In the genomic region with DNA sequence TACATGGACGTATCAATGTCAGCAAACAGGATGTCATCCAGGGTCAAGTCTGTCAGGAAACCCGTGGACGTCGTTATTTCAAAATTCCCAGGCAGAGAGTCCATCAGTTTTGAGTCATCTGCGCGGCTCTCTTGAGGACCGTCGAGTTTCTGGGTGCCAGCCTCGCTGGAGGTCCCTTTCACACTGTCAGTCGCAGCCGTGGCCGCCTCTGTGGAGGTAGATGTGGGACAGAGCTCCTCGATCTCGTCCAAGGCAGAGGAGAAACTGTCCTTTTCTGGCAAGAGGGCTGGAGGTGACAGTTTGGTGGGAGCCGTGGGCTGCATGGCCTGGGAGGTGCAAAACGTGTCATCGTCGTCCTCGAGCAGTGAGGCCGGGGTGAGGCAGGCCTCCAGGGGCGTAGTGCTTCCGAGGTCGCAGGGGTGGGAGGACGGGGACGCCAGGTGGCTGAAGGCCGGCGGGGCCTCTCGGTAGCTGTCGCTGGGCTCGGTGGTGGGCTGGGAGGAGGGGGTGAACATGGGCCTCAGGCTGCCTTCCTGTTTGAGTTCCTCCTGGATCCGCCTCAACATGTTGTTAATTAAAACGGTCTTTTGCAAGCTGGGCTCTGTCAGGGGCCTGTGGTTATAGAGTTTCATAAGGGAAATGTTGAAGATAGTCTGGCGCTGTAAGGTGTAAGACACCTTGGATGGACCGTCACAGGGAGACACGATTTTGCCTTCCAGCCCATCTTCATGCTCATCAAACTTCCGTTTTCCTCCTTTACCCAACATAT, we compare ENCODE assay signal across 8 cellular contexts. TPM values are rescaled to one million over a fixed set of nuclear protein-coding genes. Genes with fewer than 3 reads are reported as not detected.
A peak's percentile ranks its signal among the peaks of the same experiment; 100 is the strongest.
DNase-seq lines count a peak whose midpoint lies in the region; ATAC-seq, FAIRE-seq and TF ChIP-seq lines count a peak whose summit lies in the region.

No MANE protein-coding gene starts in this region.

- no peak for TF ChIP-seq CTCF in CD8-positive, alpha-beta T cell (IDR thresholded peaks at IDR 0.05)
- no peak for TF ChIP-seq CTCF in bronchial epithelial cell (IDR thresholded peaks at IDR 0.05; ENCODE audit: insufficient read depth, low read length, severe bottlenecking)
- no peak for TF ChIP-seq CTCF in mammary epithelial cell (conservative IDR thresholded peaks at IDR 0.05 in 1 of 2, IDR thresholded peaks at IDR 0.05 in 1 of 2; ENCODE audit: extremely low read depth in 1 of 2, insufficient read depth in 1 of 2, low read depth in 1 of 2, low read length in 2 of 2)
- no peak for TF ChIP-seq CTCF in ascending aorta (IDR thresholded peaks at IDR 0.05)

- H2AFZ ChIP-seq in mammary epithelial cell (ENCODE audit: low read depth, low read length) = no peak overlapping the region

- POLR2A ChIA-PET in CD8-positive, alpha-beta T cell (lab: Charles Lee) = interaction anchor here (0.8 to 2.0 kb wide), 8 partner anchors 10 to 113 kb away, joined by 3 to 9 read pairs (median 4); a partner anchor contains a TSS

- peak overlapping the region; percentile 30 for H3K27ac ChIP-seq in CD8-positive, alpha-beta T cell (ENCODE audit: low read depth, low read length)
- no peak overlapping the region for H3K27ac ChIP-seq in mammary epithelial cell (ENCODE audit: insufficient read depth, low read depth, low read length)
- H3K27ac ChIP-seq in ascending aorta = no peak overlapping the region

- H3K27me3 Mint-ChIP-seq in CD8-positive, alpha-beta T cell (ENCODE audit: low read depth) = no peaks in the 10 kb centered on the region

- H3K4me1 Mint-ChIP-seq in CD8-positive, alpha-beta T cell (ENCODE audit: low read depth) = peaks cover 61% of the 10 kb centered on the region

- H3K36me3 Mint-ChIP-seq in CD8-positive, alpha-beta T cell = peaks cover 46% of the 10 kb centered on the region

- H3K36me3 ChIP-seq in CD8-positive, alpha-beta T cell (ENCODE audit: insufficient read depth, low read length) = peaks cover 28% of the 10 kb centered on the region
- H3K36me3 ChIP-seq in bronchial epithelial cell (ENCODE audit: control insufficient read depth, insufficient read depth, low read length) = peaks cover 16% of the 10 kb centered on the region
- H3K36me3 ChIP-seq in mammary epithelial cell (ENCODE audit: insufficient read depth, low read length) = peaks cover 21% of the 10 kb centered on the region
- peaks cover 8 to 34% of the 10 kb centered on the region in 2 donors for H3K36me3 ChIP-seq in ascending aorta

- H3K4me3 ChIP-seq in CD8-positive, alpha-beta T cell (ENCODE audit: low read depth, low read length) = no peak overlapping the region
- no peak overlapping the region for H3K4me3 ChIP-seq in bronchial epithelial cell (ENCODE audit: low read depth, low read length)
- no peak overlapping the region for H3K4me3 ChIP-seq in mammary epithelial cell (replicated peaks in 1 of 3; ENCODE audit: insufficient read depth in 1 of 3, low read depth in 2 of 3, low read length in 3 of 3)
- H3K4me3 ChIP-seq in ascending aorta = no peak overlapping the region

- peak in 1 of 7 experiments; percentile 33 for DNase-seq in CD8-positive, alpha-beta T cell
- peak; percentile 23 for DNase-seq in bronchial epithelial cell (ENCODE audit: low read depth)
- no peak for DNase-seq in NCI-H345 (lab: John Stamatoyannopoulos, UW)
- no peak for DNase-seq in mammary epithelial cell
- DNase-seq in activated gamma-delta T cell (lab: John Stamatoyannopoulos, UW) = no peak
- no peak for DNase-seq in ascending aorta (ENCODE audit: low spot score in 2 of 2)

- CTCF ChIA-PET in CD8-positive, alpha-beta T cell (lab: Charles Lee) = interaction anchor here (1.2 to 13.6 kb wide), 5 partner anchors 9 to 236 kb away, joined by 3 to 92 read pairs (median 5); a partner anchor contains a TSS
- CTCF ChIA-PET in mammary epithelial cell (lab: Charles Lee; ENCODE audit: low non-redundant PET) = no interaction called here

- no peaks in the 10 kb centered on the region for H3K9me3 Mint-ChIP-seq in CD8-positive, alpha-beta T cell

- in situ Hi-C loops in mammary epithelial cell (cut with MboI; ENCODE audit: low sequenced_read_pairs in 2 of 2) = loop anchor here in 1 of 2 donors (10.0 kb wide), 1 partner anchor 229 kb away; no protein-coding TSS in a partner anchor

- intact Hi-C loops in CD8-positive, alpha-beta T cell (cut with DNase I, micrococcal nuclease) = no loop called here
- intact Hi-C loops in mammary epithelial cell (cut with micrococcal nuclease) (no loop called here), ascending aorta (cut with DNase I) (no loop called here)

- no peak for FAIRE-seq in bronchial epithelial cell (lab: Jason Lieb, UNC)

- no peak overlapping the region for H3K9ac ChIP-seq in mammary epithelial cell (ENCODE audit: insufficient read depth, low read length)

- no peaks in the 10 kb centered on the region for H3K27me3 ChIP-seq in CD8-positive, alpha-beta T cell (ENCODE audit: insufficient read depth, low read length)
- H3K27me3 ChIP-seq in bronchial epithelial cell (ENCODE audit: control insufficient read depth, insufficient read depth, low read length) = no peaks in the 10 kb centered on the region
- no peaks in the 10 kb centered on the region for H3K27me3 ChIP-seq in mammary epithelial cell (ENCODE audit: insufficient read depth, low read length)
- H3K27me3 ChIP-seq in ascending aorta = no peaks in the 10 kb centered on the region

- no TSS peak for BruUV-seq in mammary epithelial cell (replicated peaks; lab: Mats Ljungman, UMichigan)

- ATAC-seq in CD8-positive, alpha-beta T cell = peak; percentile 41
- ATAC-seq in GM19397 (IDR thresholded peaks at IDR 0.05; ENCODE audit: unreplicated experiment) (peak; percentile 59), HG03442 (IDR thresholded peaks at IDR 0.05; ENCODE audit: unreplicated experiment) (peak; percentile 67)

- peak overlapping the region; percentile 92 for H3K27ac Mint-ChIP-seq in CD8-positive, alpha-beta T cell

- H3K4me3 Mint-ChIP-seq in CD8-positive, alpha-beta T cell = peak overlapping the region; percentile 61

- WGBS in mammary epithelial cell (ENCODE audit: low coverage, missing lambda C conversion rate) = 78% methylated on average over 16 of the region's 36 CpGs

- H3K4me2 ChIP-seq in mammary epithelial cell (ENCODE audit: insufficient read depth, low read depth, low read length) = no peak overlapping the region

- peaks cover 82% of the 10 kb centered on the region for H3K79me2 ChIP-seq in mammary epithelial cell (ENCODE audit: insufficient read depth, low read length)

- H4K20me1 ChIP-seq in mammary epithelial cell (ENCODE audit: insufficient read depth, low read length) = no peaks in the 10 kb centered on the region

- dilution Hi-C loops in mammary epithelial cell (cut with HindIII; ENCODE audit: low sequenced_read_pairs) = no loop called here

- H3K4me1 ChIP-seq in CD8-positive, alpha-beta T cell (ENCODE audit: insufficient read depth, low read length) = peaks cover 49% of the 10 kb centered on the region
- H3K4me1 ChIP-seq in mammary epithelial cell (ENCODE audit: insufficient read depth, low read length) (peaks cover 49% of the 10 kb centered on the region), ascending aorta (no peaks in the 10 kb centered on the region)

- H3K9me3 ChIP-seq in CD8-positive, alpha-beta T cell (ENCODE audit: low read length) = no peaks in the 10 kb centered on the region
- no peaks in the 10 kb centered on the region for H3K9me3 ChIP-seq in mammary epithelial cell (replicated peaks; ENCODE audit: insufficient read depth, low read length)
- H3K9me3 ChIP-seq in ascending aorta = no peaks in the 10 kb centered on the region

RNA-seq across cellular contexts. Expression of a gene that starts 17.4 kb away (rescaled TPM):
- total RNA-seq in CD8-positive, alpha-beta T cell = 10 to 100 TPM; 47.5 to 48.8 TPM
- total RNA-seq in bronchial epithelial cell (4.2 and 9.0 TPM in 2 replicates), mammary epithelial cell (10 to 100 TPM; 16.0 to 24.2 TPM), ascending aorta (8.7 TPM)
- polyA plus RNA-seq in mammary epithelial cell = 13.3 TPM
- polyA minus RNA-seq in mammary epithelial cell = 17.2 TPM
